In the genomic region with DNA sequence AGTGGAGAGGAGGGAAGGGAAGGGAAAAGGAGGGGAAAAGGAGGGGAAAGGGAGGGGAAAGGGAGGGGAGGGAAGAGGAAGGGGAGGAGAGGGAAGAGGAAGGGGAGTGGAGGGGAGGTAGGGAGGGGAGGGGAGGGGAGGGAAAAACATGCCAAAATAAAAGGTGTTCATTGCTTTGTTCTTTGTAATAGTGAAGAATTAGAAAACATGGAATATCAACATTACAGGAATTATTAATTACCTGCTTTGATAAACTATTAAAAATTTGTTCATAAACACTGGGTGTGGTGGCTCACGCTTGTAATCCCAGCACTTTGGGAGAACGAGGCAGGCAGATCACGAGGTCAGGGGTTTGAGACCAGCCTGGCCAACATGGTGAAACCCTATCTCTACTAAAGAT, we compare ENCODE assay signal across 8 cellular contexts.
"Had no signal": no experiment of that assay in that cellular context is flagged by ENCODE, and none has a peak within 500 bp of the region (broad histone marks: within the 10 kb centered on the region; RNA-seq: fewer than 3 reads in every experiment).

No MANE protein-coding gene starts in this region.

- H3K4me3 ChIP-seq: GM12878 had no signal

- ATAC-seq: GM12878 had no signal

- FAIRE-seq: G401.6, GM12878, GM12891, GM12892, GM18507, GM19239 had no signal

- DNase-seq: GDM1, GF-D8 had no signal
